ENCODE assay signal across 27 cellular contexts in genomic region chr22:46237453-46238158, GRCh38. TPM values are rescaled to one million over a fixed set of nuclear protein-coding genes. Genes with fewer than 3 reads are reported as not detected.
DNase-seq lines count a peak whose midpoint lies in the region; ATAC-seq and TF ChIP-seq lines count a peak whose summit lies in the region.
"Had no signal": no experiment of that assay in that cellular context is flagged by ENCODE, and none has a peak within 500 bp of the region (broad histone marks: within the 10 kb centered on the region; RNA-seq: fewer than 3 reads in every experiment).

No MANE protein-coding gene starts in this region.

- H3K4me3 ChIP-seq in gastroesophageal sphincter (no peak overlapping the region), muscle layer of colon (ENCODE audit: low read depth in 1 of 2, low read length in 2 of 2) (peak overlapping the region in 1 of 2 donors; percentile 10)
- H3K4me3 ChIP-seq: GM12878, GM23248 had no signal

- H3K27ac ChIP-seq in gastroesophageal sphincter (peak overlapping the region; percentile 51 to 80 (median 62)), muscle layer of colon (ENCODE audit: low read depth, low read length) (peak overlapping the region; percentile 60), temporal lobe (ENCODE audit: low read depth, low read length) (peak overlapping the region; percentile 79)
- H3K27ac ChIP-seq: brain microvascular endothelial cell, epithelial cell of prostate, GM23248 had no signal

- no peak for TF ChIP-seq EP300 in gastroesophageal sphincter (IDR thresholded peaks at IDR 0.05)

- peak; percentile 83 for DNase-seq in NCI-H2029 (lab: John Stamatoyannopoulos, UW)
- no peak for DNase-seq in NCI-H345 (lab: John Stamatoyannopoulos, UW)
- DNase-seq: activated CD4-positive, alpha-beta T cell treated with anti-CD3 and anti-CD28 coated beads, Interleukin-2, amount 50 U/mL, for 48 hours; activated CD8-positive, alpha-beta memory T cell treated with anti-CD3 and anti-CD28 coated beads, Interleukin-2, amount 50 U/mL, for 4 hours; activated naive CD4-positive, alpha-beta T cell treated with anti-CD3 and anti-CD28 coated beads, Interleukin-2, amount 10 ng/mL, durations not matched to agents 7 days and 5 days; brain microvascular endothelial cell; effector CD4-positive, alpha-beta T cell; EL; GM23248; Kasumi-1; left colon; mesendoderm; MV-4-11; naive B cell; NCI-H187 treated with DMSO at 0.1 percent for 48 hours; NCI-H774; OCI-M1; SK-N-SH; stimulated activated CD4-positive, alpha-beta T cell treated with anti-CD3 and anti-CD28 coated beads, Interleukin-2, amount 100 ng/mL, for 24 hours had no signal

- H3K36me3 ChIP-seq in gastroesophageal sphincter: peaks cover 0 to 47% of the 10 kb centered on the region in 2 donors
- no peaks in the 10 kb centered on the region for H3K36me3 ChIP-seq in muscle layer of colon (ENCODE audit: insufficient read depth, low read length)
- H3K36me3 ChIP-seq: brain microvascular endothelial cell had no signal

- TF ChIP-seq CTCF in gastroesophageal sphincter (IDR thresholded peaks at IDR 0.05): no peak

- 38 to 52% methylated on average over 7 to 10 of the region's 12 CpGs for WGBS in gastroesophageal sphincter (ENCODE audit: low coverage in 1 of 2), 2 donors

- no peak overlapping the region for H3K9ac ChIP-seq in muscle layer of colon (ENCODE audit: low read length)
- H3K9ac ChIP-seq: GM23248, SK-N-SH had no signal

- TF ChIP-seq POLR2A in gastroesophageal sphincter (IDR thresholded peaks at IDR 0.05): no peak

- H3K9me3 ChIP-seq in gastroesophageal sphincter (no peaks in the 10 kb centered on the region), muscle layer of colon (ENCODE audit: low read length) (no peaks in the 10 kb centered on the region)
- H3K9me3 ChIP-seq: SK-N-SH had no signal

- H3K4me1 ChIP-seq in gastroesophageal sphincter (peaks cover 0 to 46% (median 8%) of the 10 kb centered on the region in 3 donors), muscle layer of colon (ENCODE audit: insufficient read depth, low read length) (peaks cover 22% of the 10 kb centered on the region)

- no peaks in the 10 kb centered on the region for H3K27me3 ChIP-seq in gastroesophageal sphincter
- H3K27me3 ChIP-seq in muscle layer of colon (ENCODE audit: control insufficient read depth in 1 of 2, insufficient read depth in 2 of 2, low read length in 2 of 2): no peaks in the 10 kb centered on the region
- H3K27me3 ChIP-seq: brain microvascular endothelial cell had no signal

- ATAC-seq in gastroesophageal sphincter (no peak), HG03097 (IDR thresholded peaks at IDR 0.05; ENCODE audit: low FRiP score, unreplicated experiment) (no peak), HG02678 (IDR thresholded peaks at IDR 0.05; ENCODE audit: unreplicated experiment) (no peak)
- ATAC-seq: GM12878, HepG2, left colon had no signal

RNA-seq across cellular contexts. Expression of gene CDPF1, which starts 12.5 kb away (rescaled TPM):
- total RNA-seq in gastroesophageal sphincter (10 to 100 TPM; 14.9 to 27.1 (median 18.7) TPM), temporal lobe (12.3 TPM)

RNA-seq across cellular contexts. Expression of gene PKDREJ, which starts 25.5 kb away (rescaled TPM):
- total RNA-seq in gastroesophageal sphincter: under 1 TPM in 3 of 4 donors, not detected in 1; under 0.01 to 0.23 (median 0.10) TPM
- total RNA-seq in temporal lobe: under 0.01 TPM
- total RNA-seq: GM12878, GM23248, HepG2 had no signal

RNA-seq across cellular contexts. Expression of gene TTC38, which starts 30.2 kb away (rescaled TPM):
- 10 to 100 TPM; 21.8 to 61.8 (median 33.3) TPM for total RNA-seq in gastroesophageal sphincter
- total RNA-seq in temporal lobe: 6.4 TPM

RNA-seq across cellular contexts. Expression of gene GTSE1, which starts 59.1 kb away (rescaled TPM):
- total RNA-seq in gastroesophageal sphincter: under 1 TPM in 3 of 4 donors, not detected in 1; 0.13 to 0.20 (median 0.19) TPM
- 1.7 TPM for total RNA-seq in temporal lobe
